In genomic region chr13:98423417-98423816, GRCh38 we compare ENCODE assay signal across 28 cellular contexts.
DNase-seq lines count a peak whose midpoint lies in the region; ATAC-seq, FAIRE-seq and TF ChIP-seq lines count a peak whose summit lies in the region.
"Had no signal": no experiment of that assay in that cellular context is flagged by ENCODE, and none has a peak within 500 bp of the region (broad histone marks: within the 10 kb centered on the region; RNA-seq: fewer than 3 reads in every experiment).

No MANE protein-coding gene starts in this region.

- CTCF ChIA-PET in activated CD8-positive, alpha-beta T cell treated with anti-CD3 and anti-CD28 coated beads for 36 hours (lab: Charles Lee) = no interaction called here

- H3K27me3 Mint-ChIP-seq in activated CD8-positive, alpha-beta T cell treated with anti-CD3 and anti-CD28 coated beads for 36 hours = peaks cover 5% of the 10 kb centered on the region

- H3K27me3 ChIP-seq in lower lobe of right lung (ENCODE audit: low read depth) (no peaks in the 10 kb centered on the region), pancreas (no peaks in the 10 kb centered on the region)
- H3K27me3 ChIP-seq: BE2C, BLaER1 had no signal

- no peaks in the 10 kb centered on the region for H3K36me3 Mint-ChIP-seq in activated CD8-positive, alpha-beta T cell treated with anti-CD3 and anti-CD28 coated beads for 36 hours (ENCODE audit: low read depth)
- H3K36me3 Mint-ChIP-seq: CD14-positive monocyte; CD4-positive, alpha-beta memory T cell; CD4-positive, CD25-positive, alpha-beta regulatory T cell; CD8-positive, alpha-beta memory T cell had no signal

- peak; percentile 24 for DNase-seq in NCI-H69 (lab: John Stamatoyannopoulos, UW)
- peak; percentile 19 for DNase-seq in lower lobe of right lung
- DNase-seq in pancreas = peak in 2 of 6 donors; percentile 47 to 50
- DNase-seq in sciatic nerve (ENCODE audit: low spot score) = peak; percentile 12
- no peak for DNase-seq in Ammon's horn (ENCODE audit: low spot score)
- no peak for DNase-seq in activated CD8-positive, alpha-beta T cell treated with anti-CD3 and anti-CD28 coated beads for 36 hours
- no peak for DNase-seq in activated T-cell treated with anti-CD3 and anti-CD28 coated beads, Interleukin-2, amount 50 U/mL, for 48 hours
- DNase-seq: AML-193; BE2C; C1 segment of cervical spinal cord; CD4-positive, alpha-beta memory T cell; CD4-positive, CD25-positive, alpha-beta regulatory T cell; CD8-positive, alpha-beta memory T cell; COR-L47; DMS 273 treated with DMSO at 0.1 percent for 48 hours; DMS153; DMS53; DMS79; DND-41; EL; GDM1 had no signal

- H3K27ac ChIP-seq in lower lobe of right lung (no peak overlapping the region), pancreas (peak overlapping the region in 2 of 4 donors; percentile 11 to 35)
- H3K27ac ChIP-seq: 22Rv1, A549, BLaER1 had no signal

- H3K4me1 Mint-ChIP-seq in activated CD8-positive, alpha-beta T cell treated with anti-CD3 and anti-CD28 coated beads for 36 hours (ENCODE audit: low read depth) = no peaks in the 10 kb centered on the region
- H3K4me1 Mint-ChIP-seq: CD14-positive monocyte; CD4-positive, alpha-beta memory T cell; CD4-positive, CD25-positive, alpha-beta regulatory T cell; CD8-positive, alpha-beta memory T cell had no signal

- H3K9me3 ChIP-seq in lower lobe of right lung = no peaks in the 10 kb centered on the region
- H3K9me3 ChIP-seq in pancreas = no peaks in the 10 kb centered on the region
- H3K9me3 ChIP-seq: A549, BE2C, BLaER1 had no signal

- TF ChIP-seq CTCF in lower lobe of right lung (IDR thresholded peaks at IDR 0.05) (no peak), pancreas (IDR thresholded peaks at IDR 0.05) (no peak)
- TF ChIP-seq CTCF in activated CD8-positive, alpha-beta T cell treated with anti-CD3 and anti-CD28 coated beads for 36 hours (IDR thresholded peaks at IDR 0.05) = no peak

- H3K9me3 Mint-ChIP-seq in activated CD8-positive, alpha-beta T cell treated with anti-CD3 and anti-CD28 coated beads for 36 hours = no peaks in the 10 kb centered on the region
- H3K9me3 Mint-ChIP-seq: CD4-positive, alpha-beta memory T cell; CD8-positive, alpha-beta memory T cell had no signal

- intact Hi-C loops in lower lobe of right lung (cut with DNase I) (no loop called here), pancreas (cut with DNase I) (loop anchor here in 2 of 3 donors (10.0 kb wide), 2 partner anchors 279 to 289 kb away; partner anchors contain the start of gene FARP1 (in 1 of the 2)), sciatic nerve (cut with DNase I) (no loop called here)
- intact Hi-C loops in activated CD8-positive, alpha-beta T cell treated with anti-CD3 and anti-CD28 coated beads for 36 hours (cut with micrococcal nuclease) = no loop called here

- no peak for ATAC-seq in lower lobe of right lung
- ATAC-seq in pancreas = peak; percentile 66 to 85 (median 80)
- ATAC-seq in sciatic nerve = no peak
- no peak for ATAC-seq in activated CD8-positive, alpha-beta T cell treated with anti-CD3 and anti-CD28 coated beads for 36 hours
- ATAC-seq: A549, GM12878 had no signal

- H3K4me1 ChIP-seq in lower lobe of right lung (peaks cover 5% of the 10 kb centered on the region), pancreas (peaks cover under 1 to 26% (median 6%) of the 10 kb centered on the region in 3 donors)
- H3K4me1 ChIP-seq: A549, BE2C had no signal

- H3K4me3 ChIP-seq in lower lobe of right lung (no peak overlapping the region), pancreas (no peak overlapping the region)
- H3K4me3 ChIP-seq: A549, BLaER1, GM12878 had no signal

- WGBS in pancreas, 2 donors = 28 to 39% methylated on average over 7 of the region's 7 CpGs

- no peak overlapping the region for H3K4me3 Mint-ChIP-seq in activated CD8-positive, alpha-beta T cell treated with anti-CD3 and anti-CD28 coated beads for 36 hours
- H3K4me3 Mint-ChIP-seq: CD14-positive monocyte; CD4-positive, alpha-beta memory T cell; CD4-positive, CD25-positive, alpha-beta regulatory T cell; CD8-positive, alpha-beta memory T cell had no signal

- POLR2A ChIA-PET in activated CD8-positive, alpha-beta T cell treated with anti-CD3 and anti-CD28 coated beads for 36 hours (lab: Charles Lee) = no interaction called here

- peaks cover 53% of the 10 kb centered on the region for H3K36me3 ChIP-seq in lower lobe of right lung
- H3K36me3 ChIP-seq in pancreas = peaks cover 0 to 2% (median 0%) of the 10 kb centered on the region in 3 donors

- H3K27ac Mint-ChIP-seq in activated CD8-positive, alpha-beta T cell treated with anti-CD3 and anti-CD28 coated beads for 36 hours = no peak overlapping the region
- H3K27ac Mint-ChIP-seq: CD14-positive monocyte; CD4-positive, alpha-beta memory T cell; CD4-positive, CD25-positive, alpha-beta regulatory T cell; CD8-positive, alpha-beta memory T cell had no signal

- no peak for FAIRE-seq in pancreas (lab: Jason Lieb, UNC)
- FAIRE-seq: A549, GM12878, GM12892, GM18507 had no signal

Comparison
In these comparisons a context has a peak if more than half of its experiments do, and no peak if none do; other contexts are left out.
1. DNase-seq: peak in NCI-H69 (single experiment), lower lobe of right lung (single experiment) and sciatic nerve (single experiment); none in Ammon's horn (single experiment), activated CD8-positive, alpha-beta T cell treated with anti-CD3 and anti-CD28 coated beads for 36 hours (single experiment) and activated T-cell treated with anti-CD3 and anti-CD28 coated beads, Interleukin-2, amount 50 U/mL, for 48 hours (0 of 2).
2. ATAC-seq: peak in pancreas (4 of 4); none in lower lobe of right lung (0 of 2), sciatic nerve (single experiment) and activated CD8-positive, alpha-beta T cell treated with anti-CD3 and anti-CD28 coated beads for 36 hours (single experiment).
3. intact Hi-C loops: an anchor here in pancreas (10.0 kb wide); none called in lower lobe of right lung, sciatic nerve and activated CD8-positive, alpha-beta T cell treated with anti-CD3 and anti-CD28 coated beads for 36 hours.